9 cellular contexts compared by ENCODE assay signal in genomic region chr20:39479196-39479810, GRCh38.
"Had no signal": no experiment of that assay in that cellular context is flagged by ENCODE, and none has a peak within 500 bp of the region (broad histone marks: within the 10 kb centered on the region; RNA-seq: fewer than 3 reads in every experiment).

No MANE protein-coding gene starts in this region.

- ATAC-seq: GM23338 had no signal

- H3K4me3 ChIP-seq: GM23338 had no signal

- DNase-seq: H9, HCEC 1CT, KBM-7 had no signal

- H3K4me1 Mint-ChIP-seq: GM23338, H9, IgD-negative memory B cell had no signal

- H3K4me3 Mint-ChIP-seq: GM23338, H9 had no signal

- FAIRE-seq: H1, H54, HTR-8/SVneo had no signal

- H3K36me3 Mint-ChIP-seq: IgD-negative memory B cell had no signal

- H3K9me3 Mint-ChIP-seq: GM23338, H9, IgD-negative memory B cell had no signal

- H3K27ac Mint-ChIP-seq: GM23338, H9, IgD-negative memory B cell had no signal

- H3K27me3 Mint-ChIP-seq: IgD-negative memory B cell had no signal

- H3K27ac ChIP-seq: HL-60 had no signal

- H3K4me2 ChIP-seq: GM23338 had no signal
